8 cellular contexts compared by ENCODE assay signal in the genomic region with DNA sequence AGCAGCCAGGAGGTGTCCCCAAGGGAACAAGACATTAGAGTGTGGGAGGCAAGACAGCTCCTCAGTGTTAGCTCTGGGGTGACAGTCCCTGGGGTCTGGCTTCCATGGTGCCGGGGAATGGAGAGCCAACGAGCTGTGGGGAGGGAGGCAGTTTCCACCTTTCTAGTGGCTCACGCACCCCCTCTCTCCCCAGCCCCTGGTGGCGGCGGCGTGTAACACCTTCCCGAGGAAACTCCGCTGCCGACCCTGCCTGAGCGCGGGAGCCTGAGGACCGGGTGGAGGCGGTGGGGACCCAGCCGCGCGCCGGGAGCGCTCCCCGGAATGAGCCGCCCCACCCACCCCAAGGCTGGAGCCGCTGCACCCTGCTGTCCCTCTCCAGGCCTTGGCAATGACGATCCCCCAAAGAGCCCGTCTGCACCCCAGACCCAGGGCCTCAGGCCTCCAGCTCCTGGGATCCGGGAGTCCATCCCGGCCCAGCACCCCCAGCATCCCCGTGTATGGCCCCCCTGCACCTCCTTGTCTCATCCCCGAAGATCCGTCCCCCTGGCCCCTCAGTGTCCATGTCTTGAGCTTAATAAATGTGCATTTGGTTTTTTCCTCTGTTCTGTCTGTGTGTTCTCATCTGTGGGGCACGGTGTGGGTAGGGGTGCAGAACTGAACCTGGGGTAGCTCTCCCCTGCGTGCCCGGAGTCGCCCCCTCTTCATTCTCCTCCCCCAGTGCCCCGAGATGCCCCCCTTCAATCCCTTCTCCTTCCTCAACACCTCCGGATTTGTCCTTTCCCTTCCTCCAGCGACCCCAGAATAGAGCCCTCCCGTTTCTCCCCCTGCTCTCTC. TPM values are rescaled to one million over a fixed set of nuclear protein-coding genes. Genes with fewer than 3 reads are reported as not detected.
DNase-seq lines count a peak whose midpoint lies in the region; ATAC-seq and TF ChIP-seq lines count a peak whose summit lies in the region.

No MANE protein-coding gene starts in this region.

- peaks cover 28% of the 10 kb centered on the region for H3K36me3 ChIP-seq in OCI-LY1 (ENCODE audit: insufficient read depth, low read length)

- H3K9ac ChIP-seq in OCI-LY1 (ENCODE audit: low read length) = peak overlapping the region; percentile 72

- no peak overlapping the region for H2AFZ ChIP-seq in OCI-LY1 (ENCODE audit: low read length)

- peaks cover 33% of the 10 kb centered on the region for H3K4me1 Mint-ChIP-seq in activated T-helper 17 cell treated with anti-CD3 and anti-CD28 coated beads, Interleukin-2, amount 50 U/mL, for 72 hours
- peaks cover 6% of the 10 kb centered on the region for H3K4me1 Mint-ChIP-seq in glutamatergic neuron (ENCODE audit: low read depth, unreplicated experiment)

- no peaks in the 10 kb centered on the region for H3K9me3 Mint-ChIP-seq in activated T-helper 17 cell treated with anti-CD3 and anti-CD28 coated beads, Interleukin-2, amount 50 U/mL, for 72 hours
- peaks cover 2% of the 10 kb centered on the region for H3K9me3 Mint-ChIP-seq in glutamatergic neuron (ENCODE audit: unreplicated experiment)

- H3K36me3 Mint-ChIP-seq in activated T-helper 17 cell treated with anti-CD3 and anti-CD28 coated beads, Interleukin-2, amount 50 U/mL, for 72 hours (ENCODE audit: low read depth) = peaks cover 45% of the 10 kb centered on the region
- H3K36me3 Mint-ChIP-seq in glutamatergic neuron (ENCODE audit: unreplicated experiment) = no peaks in the 10 kb centered on the region

- H4K20me1 ChIP-seq in OCI-LY1 (ENCODE audit: insufficient read depth, low read length) = no peaks in the 10 kb centered on the region

- peak overlapping the region; percentile 77 for H3K4me2 ChIP-seq in OCI-LY1 (ENCODE audit: low read length)

- H3K79me2 ChIP-seq in OCI-LY1 (ENCODE audit: insufficient read depth, low read length) = no peaks in the 10 kb centered on the region

- DNase-seq in NCI-H82 (lab: John Stamatoyannopoulos, UW) (peak; percentile 50), NCI-H82 treated with DMSO at 0.1 percent for 48 hours (lab: John Stamatoyannopoulos, UW; ENCODE audit: unreplicated experiment) (no peak), glutamatergic neuron (peak; percentile 74), sciatic nerve (ENCODE audit: low spot score) (no peak), cerebellum (ENCODE audit: low spot score) (no peak)

- TF ChIP-seq CTCF in OCI-LY1 (IDR thresholded peaks at IDR 0.05; ENCODE audit: low read length) = peak; percentile 54
- peak; percentile 82 for TF ChIP-seq CTCF in glutamatergic neuron (IDR thresholded peaks at IDR 0.05; ENCODE audit: partially characterized antibody, unreplicated experiment)

- no peaks in the 10 kb centered on the region for H3K27me3 Mint-ChIP-seq in activated T-helper 17 cell treated with anti-CD3 and anti-CD28 coated beads, Interleukin-2, amount 50 U/mL, for 72 hours
- peaks cover 19% of the 10 kb centered on the region for H3K27me3 Mint-ChIP-seq in glutamatergic neuron (ENCODE audit: unreplicated experiment)

- H3F3A ChIP-seq in OCI-LY1 (ENCODE audit: insufficient read depth, low read length) = no peaks in the 10 kb centered on the region

- H3K27ac Mint-ChIP-seq in activated T-helper 17 cell treated with anti-CD3 and anti-CD28 coated beads, Interleukin-2, amount 50 U/mL, for 72 hours = peak overlapping the region; percentile 99
- no peak overlapping the region for H3K27ac Mint-ChIP-seq in glutamatergic neuron (ENCODE audit: unreplicated experiment)

- no peaks in the 10 kb centered on the region for H3K9me3 ChIP-seq in OCI-LY1 (ENCODE audit: low read length)

- H3K4me1 ChIP-seq in OCI-LY1 (ENCODE audit: insufficient read depth, low read length, severe bottlenecking) = peaks cover 23% of the 10 kb centered on the region

- H3K27me3 ChIP-seq in OCI-LY1 (ENCODE audit: insufficient read depth, low read length) = no peaks in the 10 kb centered on the region

- ATAC-seq in activated T-helper 17 cell treated with anti-CD3 and anti-CD28 coated beads, Interleukin-2, amount 50 U/mL, for 72 hours (replicated peaks) = peak; percentile 53
- peak; percentile 29 for ATAC-seq in sciatic nerve
- no peak for ATAC-seq in GM18858 (IDR thresholded peaks at IDR 0.05; ENCODE audit: unreplicated experiment)

- peak overlapping the region; percentile 97 for H3K4me3 Mint-ChIP-seq in activated T-helper 17 cell treated with anti-CD3 and anti-CD28 coated beads, Interleukin-2, amount 50 U/mL, for 72 hours
- peak overlapping the region; percentile 83 for H3K4me3 Mint-ChIP-seq in glutamatergic neuron (ENCODE audit: unreplicated experiment)

- peak overlapping the region; percentile 68 for H3K4me3 ChIP-seq in OCI-LY1 (ENCODE audit: low read depth, low read length, poor library complexity, severe bottlenecking)

- no peaks in the 10 kb centered on the region for H3K9me2 ChIP-seq in OCI-LY1 (ENCODE audit: low read depth, low read length)

- no peak overlapping the region for H3K27ac ChIP-seq in OCI-LY1 (ENCODE audit: low read depth, low read length, poor library complexity, severe bottlenecking)

- intact Hi-C loops in sciatic nerve (cut with DNase I) = no loop called here

RNA-seq across cellular contexts. Expression of a gene that starts 0.6 kb away (rescaled TPM):
- 100 to 1,000 TPM; 214 to 257 TPM for total RNA-seq in activated T-helper 17 cell treated with anti-CD3 and anti-CD28 coated beads, Interleukin-2, amount 50 U/mL, for 72 hours
- 5.3 TPM for total RNA-seq in glutamatergic neuron (ENCODE audit: unreplicated experiment)
- 92.9 TPM for total RNA-seq in sciatic nerve
- total RNA-seq in cerebellum = 1.00 TPM

RNA-seq across cellular contexts. Expression of a gene that starts 10.9 kb away (rescaled TPM):
- total RNA-seq in activated T-helper 17 cell treated with anti-CD3 and anti-CD28 coated beads, Interleukin-2, amount 50 U/mL, for 72 hours = 1 to 10 TPM in 1 of 2 donors, under 1 TPM in 1; 0.40 to 1.4 TPM
- total RNA-seq in glutamatergic neuron (ENCODE audit: unreplicated experiment) (22.3 TPM), sciatic nerve (5.5 TPM), cerebellum (5.2 TPM)

RNA-seq across cellular contexts. Expression of a gene that starts 15.3 kb away (rescaled TPM):
- total RNA-seq in activated T-helper 17 cell treated with anti-CD3 and anti-CD28 coated beads, Interleukin-2, amount 50 U/mL, for 72 hours = under 1 TPM; 0.54 to 0.93 TPM
- not detected for total RNA-seq in glutamatergic neuron (ENCODE audit: unreplicated experiment)
- total RNA-seq in sciatic nerve = 460 TPM
- 1.5 TPM for total RNA-seq in cerebellum

RNA-seq across cellular contexts. Expression of a gene that starts 19.1 kb away (rescaled TPM):
- total RNA-seq in activated T-helper 17 cell treated with anti-CD3 and anti-CD28 coated beads, Interleukin-2, amount 50 U/mL, for 72 hours = 1 to 10 TPM in 1 of 2 donors, not detected in 1; 1.9 TPM
- total RNA-seq in glutamatergic neuron (ENCODE audit: unreplicated experiment) (14.4 TPM), sciatic nerve (244 TPM), cerebellum (2.7 TPM)

RNA-seq across cellular contexts. Expression of a gene that starts 38.3 kb away (rescaled TPM):
- not detected for total RNA-seq in activated T-helper 17 cell treated with anti-CD3 and anti-CD28 coated beads, Interleukin-2, amount 50 U/mL, for 72 hours
- not detected for total RNA-seq in glutamatergic neuron (ENCODE audit: unreplicated experiment)
- 24.1 TPM for total RNA-seq in sciatic nerve
- 0.45 TPM for total RNA-seq in cerebellum

Comparison
In these comparisons a context has a peak if more than half of its experiments do, and no peak if none do; other contexts are left out.
1. DNase-seq: peak in NCI-H82 (single experiment) and glutamatergic neuron (single experiment); none in NCI-H82 treated with DMSO at 0.1 percent for 48 hours (single experiment), sciatic nerve (single experiment) and cerebellum (single experiment).
2. RNA of a gene that starts 0.6 kb away (total RNA-seq): 214 to 257 TPM in activated T-helper 17 cell treated with anti-CD3 and anti-CD28 coated beads, Interleukin-2, amount 50 U/mL, for 72 hours and 92.9 TPM in sciatic nerve (single experiment); 5.3 TPM in glutamatergic neuron (single experiment) and 1.00 TPM in cerebellum (single experiment); every median in the first group is over 10 times any median in the second.
3. RNA of a gene that starts 15.3 kb away (total RNA-seq): 460 TPM in sciatic nerve (single experiment); 1.5 TPM in cerebellum (single experiment), 0.54 to 0.93 TPM in activated T-helper 17 cell treated with anti-CD3 and anti-CD28 coated beads, Interleukin-2, amount 50 U/mL, for 72 hours and not detected in glutamatergic neuron (single experiment); every median in the first group is over 100 times any median in the second.